ENCODE assay signal across 15 cellular contexts in the genomic region with DNA sequence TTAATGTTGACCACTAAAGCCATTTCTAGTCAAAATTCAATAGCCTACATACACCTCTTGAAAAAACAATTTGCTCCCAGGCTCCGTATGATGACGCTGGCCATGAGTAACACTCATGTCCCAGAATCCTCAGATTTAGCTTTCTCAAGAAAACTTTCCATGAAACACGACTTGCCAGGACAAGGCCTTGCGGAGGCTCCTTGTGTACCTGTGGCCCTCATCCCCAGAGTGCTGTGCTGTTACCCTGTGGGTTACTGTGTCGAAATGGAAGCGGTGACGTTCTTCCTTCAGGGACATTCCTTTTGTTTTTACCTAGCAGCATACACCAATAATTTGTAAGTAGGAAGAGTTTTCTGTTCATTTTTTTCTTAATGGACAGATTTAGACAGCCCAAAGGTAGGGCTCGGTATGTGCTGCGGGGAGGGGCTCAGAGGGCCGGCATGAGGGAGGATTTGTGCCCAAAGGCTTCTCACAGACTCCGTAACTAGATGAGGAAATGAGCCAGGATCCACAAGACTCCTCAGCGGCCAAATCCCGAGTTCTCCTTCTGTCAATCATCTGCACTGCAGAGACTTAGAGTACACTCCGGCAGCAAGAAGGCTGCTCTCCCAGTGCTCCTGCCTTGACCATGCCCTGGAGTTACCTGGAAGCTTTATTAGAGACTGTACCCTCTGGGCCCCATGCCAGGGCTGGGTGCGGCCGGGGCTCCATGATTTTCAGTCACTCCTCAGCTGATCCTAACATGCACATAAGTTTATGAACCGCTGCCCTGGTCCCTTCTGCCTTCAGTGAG. TPM values are rescaled to one million over a fixed set of nuclear protein-coding genes. Genes with fewer than 3 reads are reported as not detected.
DNase-seq lines count a peak whose midpoint lies in the region; ATAC-seq, FAIRE-seq and TF ChIP-seq lines count a peak whose summit lies in the region.
"Had no signal": no experiment of that assay in that cellular context is flagged by ENCODE, and none has a peak within 500 bp of the region (broad histone marks: within the 10 kb centered on the region; RNA-seq: fewer than 3 reads in every experiment).

No MANE protein-coding gene starts in this region.

- H3K36me3 ChIP-seq in IMR-90 (ENCODE audit: control insufficient read depth, insufficient read depth, low read length), result peaks cover 7% of the 10 kb centered on the region
- no peaks in the 10 kb centered on the region for H3K36me3 ChIP-seq in mammary epithelial cell (ENCODE audit: insufficient read depth, low read length)
- no peaks in the 10 kb centered on the region for H3K36me3 ChIP-seq in kidney (ENCODE audit: control insufficient read depth in 1 of 2, insufficient read depth in 2 of 2, low read length in 2 of 2)
- no peaks in the 10 kb centered on the region for H3K36me3 ChIP-seq in stomach
- H3K36me3 ChIP-seq: ovary had no signal

- TF ChIP-seq CTCF in IMR-90 (conservative IDR thresholded peaks at IDR 0.05; ENCODE audit: low read depth, low read length) (no peak), mammary epithelial cell (conservative IDR thresholded peaks at IDR 0.05 in 1 of 2, IDR thresholded peaks at IDR 0.05 in 1 of 2; ENCODE audit: extremely low read depth in 1 of 2, insufficient read depth in 1 of 2, low read depth in 1 of 2, low read length in 2 of 2) (no peak), kidney (IDR thresholded peaks at IDR 0.05; ENCODE audit: borderline replicate concordance, extremely low read depth, insufficient read depth) (no peak), stomach (IDR thresholded peaks at IDR 0.05) (no peak)

- no peak overlapping the region; the same call in 1 of the 2 replicates for H2AK5ac ChIP-seq in IMR-90 (ENCODE audit: low read depth, low read length)

- dilution Hi-C loops in IMR-90 (cut with HindIII; ENCODE audit: low sequenced_read_pairs, unreplicated experiment), result no loop called here
- dilution Hi-C loops in mammary epithelial cell (cut with HindIII; ENCODE audit: low sequenced_read_pairs), result loop anchor here (5.0 kb wide), 1 partner anchor 48 kb away; no protein-coding TSS in a partner anchor

- peaks cover 10% of the 10 kb centered on the region for H3K27me3 Mint-ChIP-seq in activated CD4-positive, alpha-beta T cell treated with anti-CD3 and anti-CD28 coated beads for 36 hours

- H3K14ac ChIP-seq in IMR-90 (replicated peaks; ENCODE audit: low read depth, low read length), result peak overlapping the region; percentile 72; the same call in 1 of the 2 replicates

- H3K9ac ChIP-seq in IMR-90 (ENCODE audit: low read depth, low read length), result no peak overlapping the region
- H3K9ac ChIP-seq in mammary epithelial cell (ENCODE audit: insufficient read depth, low read length), result peak overlapping the region; percentile 53
- H3K9ac ChIP-seq in kidney (ENCODE audit: low read length in 2 of 2), result no peak overlapping the region

- H2BK20ac ChIP-seq in IMR-90 (ENCODE audit: low read depth, low read length), result no peak overlapping the region

- WGBS in IMR-90 (ENCODE audit: extremely low coverage in 2 of 2, insufficient read length in 1 of 2), 2 experiments, result 95% methylated on average over 6 of the region's 17 CpGs; no CpG with 5 or more reads in 1 of the 2 experiments
- 24% methylated on average over 16 of the region's 17 CpGs for whole genome bisulfite sequencing in mammary epithelial cell (ENCODE audit: low coverage, missing lambda C conversion rate)
- WGBS in stomach, 5 donors, result 68 to 80% (median 75%) methylated on average over 17 of the region's 17 CpGs

- TF ChIP-seq EP300 in stomach (IDR thresholded peaks at IDR 0.05), result no peak

- peaks cover 43 to 96% of the 10 kb centered on the region in 2 experiments for H3K79me1 ChIP-seq in IMR-90 (ENCODE audit: low read depth in 1 of 2, low read length in 2 of 2)

- H3K27ac ChIP-seq in IMR-90 (ENCODE audit: insufficient read depth, low read length), result no peak overlapping the region
- peak overlapping the region; percentile 70 for H3K27ac ChIP-seq in mammary epithelial cell (ENCODE audit: insufficient read depth, low read depth, low read length)
- H3K27ac ChIP-seq in kidney (ENCODE audit: low read depth in 2 of 2, low read length in 2 of 2), result peak overlapping the region; percentile 60 to 72
- peak overlapping the region; percentile 7 to 74 (median 61) for H3K27ac ChIP-seq in stomach
- H3K27ac ChIP-seq: ovary had no signal

- H3K9me3 Mint-ChIP-seq in activated CD4-positive, alpha-beta T cell treated with anti-CD3 and anti-CD28 coated beads for 36 hours (ENCODE audit: low read depth), result no peaks in the 10 kb centered on the region

- peak overlapping the region; percentile 46; the same call in 1 of the 2 replicates for H3K4ac ChIP-seq in IMR-90 (ENCODE audit: low read depth, low read length)

- H2AFZ ChIP-seq in IMR-90 (replicated peaks; ENCODE audit: low read length, poor library complexity) (peak overlapping the region; percentile 16), mammary epithelial cell (ENCODE audit: low read depth, low read length) (peak overlapping the region; percentile 43)

- H4K91ac ChIP-seq in IMR-90 (ENCODE audit: insufficient read depth, low read depth, low read length), result no peak overlapping the region; the same call in 1 of the 2 replicates

- H3K23ac ChIP-seq in IMR-90 (ENCODE audit: low read depth, low read length), result no peak overlapping the region

- no peak overlapping the region for H3K27ac Mint-ChIP-seq in activated CD4-positive, alpha-beta T cell treated with anti-CD3 and anti-CD28 coated beads for 36 hours

- H3K36me3 Mint-ChIP-seq in activated CD4-positive, alpha-beta T cell treated with anti-CD3 and anti-CD28 coated beads for 36 hours (ENCODE audit: low read depth), result no peaks in the 10 kb centered on the region

- H2BK15ac ChIP-seq in IMR-90 (ENCODE audit: low read depth, low read length), result no peak overlapping the region; the same call in 2 of the 3 replicates

- no peak for TF ChIP-seq RAD21 in IMR-90 (IDR thresholded peaks at IDR 0.05; ENCODE audit: low read length)

- H4K8ac ChIP-seq in IMR-90 (ENCODE audit: low read depth in 2 of 2, low read length in 2 of 2), result no peak overlapping the region

- TF ChIP-seq POLR2A in IMR-90 (IDR thresholded peaks at IDR 0.05; ENCODE audit: low read depth, low read length) (no peak), stomach (IDR thresholded peaks at IDR 0.05) (no peak)

- intact Hi-C loops in IMR-90 (cut with micrococcal nuclease), result loop anchor here (2.0 kb wide), 1 partner anchor 15 kb away; no protein-coding TSS in a partner anchor
- intact Hi-C loops in mammary epithelial cell (cut with micrococcal nuclease), result no loop called here
- intact Hi-C loops in kidney (cut with DNase I), result no loop called here
- intact Hi-C loops in stomach (cut with DNase I; ENCODE audit: low total_unique reads), result no loop called here
- intact Hi-C loops in activated CD4-positive, alpha-beta T cell treated with anti-CD3 and anti-CD28 coated beads for 36 hours (cut with DNase I, micrococcal nuclease), result no loop called here

- peaks cover 16% of the 10 kb centered on the region for H3K9me1 ChIP-seq in IMR-90 (ENCODE audit: insufficient read depth, low read length)

- in situ Hi-C loops in IMR-90 (cut with MboI; ENCODE audit: low sequenced_read_pairs), result no loop called here
- in situ Hi-C loops in mammary epithelial cell (cut with MboI; ENCODE audit: low sequenced_read_pairs in 2 of 2), result no loop called here

- no peak overlapping the region for H3K4me2 ChIP-seq in IMR-90 (ENCODE audit: low read depth, low read length)
- peak overlapping the region; percentile 75 for H3K4me2 ChIP-seq in mammary epithelial cell (ENCODE audit: insufficient read depth, low read depth, low read length)

- DNase-seq in IMR-90 (no peak), mammary epithelial cell (peak; percentile 62), kidney (no peak), stomach (peak; percentile 57), GM19240 (ENCODE audit: insufficient read length, low spot score) (no peak), activated gamma-delta T cell treated with Interleukin-2 at 50 U/mL for 16 hours (no peak)
- no peak for DNase-seq in activated CD4-positive, alpha-beta T cell treated with anti-CD3 and anti-CD28 coated beads for 36 hours
- DNase-seq: activated naive CD4-positive, alpha-beta T cell; COR-L47; foreskin fibroblast; Karpas-422; NCI-H1436 treated with DMSO at 0.1 percent for 48 hours; ovary; stimulated activated CD4-positive, alpha-beta T cell treated with anti-CD3 and anti-CD28 coated beads, Interleukin-15, amount 100 ng/mL, for 24 hours had no signal

- FAIRE-seq in kidney (lab: Jason Lieb, UNC), result no peak

- H3K4me3 Mint-ChIP-seq in activated CD4-positive, alpha-beta T cell treated with anti-CD3 and anti-CD28 coated beads for 36 hours, result no peak overlapping the region

- H4K20me1 ChIP-seq in IMR-90 (ENCODE audit: insufficient read depth, low read length), result peaks cover 84% of the 10 kb centered on the region
- no peaks in the 10 kb centered on the region for H4K20me1 ChIP-seq in mammary epithelial cell (ENCODE audit: insufficient read depth, low read length)

- CTCF ChIA-PET in IMR-90 (lab: Yijun Ruan, JAX) (interaction anchor here (0.6 to 1.1 kb wide), 2 partner anchors 16 kb away, joined by 3 to 4 read pairs; no protein-coding TSS in a partner anchor), mammary epithelial cell (lab: Charles Lee; ENCODE audit: low non-redundant PET) (no interaction called here)
- CTCF ChIA-PET in activated CD4-positive, alpha-beta T cell treated with anti-CD3 and anti-CD28 coated beads for 36 hours (lab: Charles Lee), result interaction anchor here (0.6 kb wide), 1 partner anchor 56 kb away, joined by 4 read pairs; no protein-coding TSS in a partner anchor

- peaks cover 20% of the 10 kb centered on the region for H3K4me1 ChIP-seq in IMR-90 (ENCODE audit: control insufficient read depth, insufficient read depth, low read length)
- peaks cover 49% of the 10 kb centered on the region for H3K4me1 ChIP-seq in mammary epithelial cell (ENCODE audit: insufficient read depth, low read length)
- peaks cover 20 to 58% of the 10 kb centered on the region in 2 donors for H3K4me1 ChIP-seq in kidney (ENCODE audit: control insufficient read depth in 1 of 2, insufficient read depth in 1 of 2, low read depth in 1 of 2, low read length in 2 of 2)
- peaks cover 16 to 91% (median 56%) of the 10 kb centered on the region in 4 donors for H3K4me1 ChIP-seq in stomach

- no peaks in the 10 kb centered on the region for H3K4me1 Mint-ChIP-seq in activated CD4-positive, alpha-beta T cell treated with anti-CD3 and anti-CD28 coated beads for 36 hours

- ATAC-seq in IMR-90 (ENCODE audit: low read depth), result no peak
- no peak for ATAC-seq in HG02973 (IDR thresholded peaks at IDR 0.05; ENCODE audit: unreplicated experiment)
- ATAC-seq in activated CD4-positive, alpha-beta T cell treated with anti-CD3 and anti-CD28 coated beads for 36 hours, result no peak

- H4K5ac ChIP-seq in IMR-90 (ENCODE audit: low read depth, low read length), result no peak overlapping the region

- BruUV-seq in IMR-90 (replicated peaks; lab: Mats Ljungman, UMichigan) (no TSS peak), mammary epithelial cell (replicated peaks; lab: Mats Ljungman, UMichigan) (no TSS peak)

- H3K9me3 ChIP-seq in IMR-90 (ENCODE audit: control insufficient read depth, insufficient read depth, low read length) (no peaks in the 10 kb centered on the region), mammary epithelial cell (replicated peaks; ENCODE audit: insufficient read depth, low read length) (no peaks in the 10 kb centered on the region), kidney (ENCODE audit: control insufficient read depth in 1 of 2, low read length in 2 of 2) (no peaks in the 10 kb centered on the region), stomach (no peaks in the 10 kb centered on the region)
- H3K9me3 ChIP-seq: ovary had no signal

- POLR2A ChIA-PET in IMR-90 (lab: Charles Lee; ENCODE audit: unreplicated experiment), result interaction anchor here (0.6 kb wide), 1 partner anchor 11 kb away, joined by 3 read pairs; no protein-coding TSS in a partner anchor
- POLR2A ChIA-PET in activated CD4-positive, alpha-beta T cell treated with anti-CD3 and anti-CD28 coated beads for 36 hours (lab: Charles Lee), result no interaction called here

- H3K79me2 ChIP-seq in mammary epithelial cell (ENCODE audit: insufficient read depth, low read length), result peaks cover 99% of the 10 kb centered on the region

- H3K4me3 ChIP-seq in IMR-90 (ENCODE audit: insufficient read depth, low read depth, low read length) (no peak overlapping the region), mammary epithelial cell (replicated peaks in 1 of 3; ENCODE audit: insufficient read depth in 1 of 3, low read depth in 2 of 3, low read length in 3 of 3) (peak overlapping the region in 2 of 3 experiments; percentile 15 to 28), kidney (ENCODE audit: low read length in 2 of 2) (peak overlapping the region in 1 of 2 donors; percentile 35), stomach (no peak overlapping the region)
- H3K4me3 ChIP-seq: ovary had no signal

- H2AK9ac ChIP-seq in IMR-90 (replicated peaks; ENCODE audit: low read depth, low read length, poor library complexity), result no peak overlapping the region

- no peak overlapping the region for H3K18ac ChIP-seq in IMR-90 (ENCODE audit: low read depth, low read length)

- H3K56ac ChIP-seq in IMR-90 (ENCODE audit: extremely low read depth, insufficient read depth, low read length), result no peak overlapping the region

- no peaks in the 10 kb centered on the region for H3K27me3 ChIP-seq in IMR-90 (ENCODE audit: control insufficient read depth, insufficient read depth, low read length)
- H3K27me3 ChIP-seq in mammary epithelial cell (ENCODE audit: insufficient read depth, low read length), result no peaks in the 10 kb centered on the region
- no peaks in the 10 kb centered on the region for H3K27me3 ChIP-seq in stomach
- H3K27me3 ChIP-seq: ovary had no signal

- no peak overlapping the region for H2BK5ac ChIP-seq in IMR-90 (ENCODE audit: low read depth, low read length, poor library complexity, severe bottlenecking)

- H2BK120ac ChIP-seq in IMR-90 (ENCODE audit: low read depth, low read length), result no peak overlapping the region

RNA-seq across cellular contexts. Expression of gene GNG12, which starts 17.8 kb away (rescaled TPM):
- 132 and 233 TPM in 2 replicates for total RNA-seq in IMR-90 (2012; rRNA removed)
- 74.4 and 92.3 TPM in 2 replicates for polyA plus RNA-seq in IMR-90 (2012; rRNA removed)
- polyA plus RNA-seq in IMR-90 (2012; cell fraction: cytosol; rRNA removed), result 15.5 and 25.7 TPM in 2 replicates
- polyA plus RNA-seq in IMR-90 (2012; cell fraction: nucleus; rRNA removed; ENCODE audit: low replicate concordance), result 4.8 and 43.9 TPM in 2 replicates
- 100 to 1,000 TPM; 130 to 183 TPM for total RNA-seq in mammary epithelial cell
- polyA plus RNA-seq in mammary epithelial cell, result 83.7 TPM
- 154 TPM for polyA minus RNA-seq in mammary epithelial cell
- total RNA-seq in kidney, result 89.3 TPM
- polyA plus RNA-seq in kidney (ENCODE audit: insufficient read depth, low read depth, low replicate concordance), result 46.1 TPM
- total RNA-seq in stomach, result 100 to 1,000 TPM in 2 of 5 donors, 10 to 100 TPM in 3; 46.3 to 189 (median 71.9) TPM
- 10 to 100 TPM; 21.7 to 56.8 (median 41.5) TPM for polyA plus RNA-seq in stomach
- total RNA-seq in activated CD4-positive, alpha-beta T cell treated with anti-CD3 and anti-CD28 coated beads for 36 hours, result under 1 TPM; 0.07 to 0.11 TPM

Comparison
In these comparisons a context has a peak if more than half of its experiments do, and no peak if none do; other contexts are left out.
1. DNase-seq: peak in mammary epithelial cell (single experiment) and stomach (single experiment); none in IMR-90 (single experiment), kidney (single experiment), GM19240 (single experiment), activated gamma-delta T cell treated with Interleukin-2 at 50 U/mL for 16 hours (single experiment) and activated CD4-positive, alpha-beta T cell treated with anti-CD3 and anti-CD28 coated beads for 36 hours (single experiment).
2. H3K4me3 ChIP-seq: peak in mammary epithelial cell (2 of 3); none in IMR-90 (single experiment) and stomach (0 of 4).
3. RNA of gene GNG12, which starts 17.8 kb away (total RNA-seq): 130 to 183 TPM in mammary epithelial cell, 132 to 233 TPM in IMR-90, 89.3 TPM in kidney (single experiment) and 46.3 to 189 TPM in stomach; 0.07 to 0.11 TPM in activated CD4-positive, alpha-beta T cell treated with anti-CD3 and anti-CD28 coated beads for 36 hours; every median in the first group is over 10 times any median in the second.